In genomic region chr9:128870941-128871265, GRCh38 we compare ENCODE assay signal across 1 cellular context. TPM values are rescaled to one million over a fixed set of nuclear protein-coding genes. Genes with fewer than 3 reads are reported as not detected.
"Had no signal": no experiment of that assay in that cellular context is flagged by ENCODE, and none has a peak within 500 bp of the region (broad histone marks: within the 10 kb centered on the region; RNA-seq: fewer than 3 reads in every experiment).

No MANE protein-coding gene starts in this region.

RNA-seq across cellular contexts. Expression of gene PHYHD1, which starts 49.9 kb away (rescaled TPM):
- total RNA-seq: HT-29 had no signal
